ENCODE assay signal across 9 cellular contexts in the genomic region with DNA sequence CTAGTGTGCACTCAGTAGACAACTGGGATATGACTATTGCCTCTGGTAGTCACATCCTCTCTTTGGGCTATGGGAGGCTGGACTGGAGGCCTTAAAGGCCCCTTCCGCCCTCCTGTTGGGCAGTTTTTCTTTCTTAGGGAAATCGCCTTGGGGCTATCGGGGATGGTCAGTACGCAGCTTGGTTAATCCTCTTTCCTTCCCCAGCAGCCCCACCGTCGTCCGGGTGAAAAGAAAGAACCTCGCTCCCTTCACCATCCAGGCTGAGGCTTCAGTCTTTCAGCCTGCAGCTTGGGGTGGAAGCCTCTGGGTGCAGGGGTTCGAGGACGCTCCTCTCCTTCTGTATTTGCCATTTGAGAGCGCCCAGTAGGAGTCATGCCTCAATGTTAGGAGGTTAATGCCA. TPM values are rescaled to one million over a fixed set of nuclear protein-coding genes. Genes with fewer than 3 reads are reported as not detected.
DNase-seq lines count a peak whose midpoint lies in the region; ATAC-seq and TF ChIP-seq lines count a peak whose summit lies in the region.
"Had no signal": no experiment of that assay in that cellular context is flagged by ENCODE, and none has a peak within 500 bp of the region (broad histone marks: within the 10 kb centered on the region; RNA-seq: fewer than 3 reads in every experiment).

No MANE protein-coding gene starts in this region.

- H3K9me3 ChIP-seq in heart left ventricle (no peaks in the 10 kb centered on the region), transverse colon (no peaks in the 10 kb centered on the region)

- peak overlapping the region; percentile 5 for H3K18ac ChIP-seq in mesendoderm (ENCODE audit: low read length)

- H3K9ac ChIP-seq in mesendoderm (ENCODE audit: low read length) = peak overlapping the region; percentile 92

- H2BK15ac ChIP-seq in mesendoderm (replicated peaks; ENCODE audit: low read depth) = no peak overlapping the region

- DNase-seq in heart left ventricle = no peak
- DNase-seq in Right ventricle myocardium superior = no peak
- DNase-seq in mesendoderm = no peak
- DNase-seq in transverse colon = no peak
- DNase-seq in SW 1271 (lab: John Stamatoyannopoulos, UW) = no peak
- no peak for DNase-seq in kidney tubule cell (ENCODE audit: low spot score)
- DNase-seq: COR-L47 had no signal

- H3K4ac ChIP-seq in mesendoderm (ENCODE audit: low read depth, low read length) = no peak overlapping the region

- intact Hi-C loops in heart left ventricle (cut with DNase I) (loop anchor here (2.0 to 10.0 kb wide), 16 partner anchors 43 to 235 kb away; a partner anchor contains a TSS), Right ventricle myocardium superior (cut with DNase I) (loop anchor here (5.0 to 10.0 kb wide), 3 partner anchors 48 to 235 kb away; no protein-coding TSS in a partner anchor), transverse colon (cut with DNase I; ENCODE audit: low total_unique reads) (no loop called here)

- TF ChIP-seq CTCF in heart left ventricle (IDR thresholded peaks at IDR 0.05) = no peak
- TF ChIP-seq CTCF in brain (conservative IDR thresholded peaks at IDR 0.05) = no peak
- TF ChIP-seq CTCF in transverse colon (IDR thresholded peaks at IDR 0.05) = no peak

- H3K36me3 ChIP-seq in heart left ventricle (peaks cover 0 to 8% (median 0%) of the 10 kb centered on the region in 9 donors), mesendoderm (ENCODE audit: control insufficient read depth, insufficient read depth, low read length) (peaks cover 2% of the 10 kb centered on the region), transverse colon (no peaks in the 10 kb centered on the region)

- peak overlapping the region; percentile 95 for H3K56ac ChIP-seq in mesendoderm (ENCODE audit: low read length)

- peak overlapping the region; percentile 81 to 97 (median 93) for H3K27ac ChIP-seq in heart left ventricle
- H3K27ac ChIP-seq in mesendoderm (ENCODE audit: low read depth, low read length) = no peak overlapping the region
- H3K27ac ChIP-seq in transverse colon = peak overlapping the region in 1 of 4 donors; percentile 85

- 68 to 85% (median 80%) methylated on average over 11 of the region's 11 CpGs for WGBS in heart left ventricle, 4 donors
- WGBS in mesendoderm (ENCODE audit: extremely low coverage, insufficient coverage, low lambda C conversion rate) = no CpG with 5 or more reads among the region's 11 CpGs
- WGBS in transverse colon (ENCODE audit: low coverage in 1 of 2), 2 donors = 78 to 87% methylated on average over 9 to 11 of the region's 11 CpGs

- H2AK5ac ChIP-seq in mesendoderm (ENCODE audit: low read length) = no peak overlapping the region

- H2BK120ac ChIP-seq in mesendoderm (ENCODE audit: low read depth, low read length) = no peak overlapping the region

- H4K5ac ChIP-seq in mesendoderm (ENCODE audit: low read length) = no peak overlapping the region

- peaks cover 7% of the 10 kb centered on the region for H3K36me3 Mint-ChIP-seq in brain

- peaks cover 5 to 47% (median 38%) of the 10 kb centered on the region in 12 donors for H3K4me1 ChIP-seq in heart left ventricle
- peaks cover 6% of the 10 kb centered on the region for H3K4me1 ChIP-seq in mesendoderm (ENCODE audit: control insufficient read depth, low read depth, low read length)
- H3K4me1 ChIP-seq in transverse colon = peaks cover 3 to 26% (median 16%) of the 10 kb centered on the region in 4 donors

- no peak for TF ChIP-seq POLR2A in heart left ventricle (IDR thresholded peaks at IDR 0.05)
- no peak for TF ChIP-seq POLR2A in transverse colon (IDR thresholded peaks at IDR 0.05)

- peaks cover 24% of the 10 kb centered on the region for H3K79me2 ChIP-seq in mesendoderm (ENCODE audit: control insufficient read depth, insufficient read depth, low read length)

- peaks cover 13% of the 10 kb centered on the region for H3K79me1 ChIP-seq in mesendoderm (ENCODE audit: low read length)

- H3K4me3 Mint-ChIP-seq in brain = peak overlapping the region; percentile 90 to 98 (median 95)

- ATAC-seq in heart left ventricle (no peak), Right ventricle myocardium superior (ENCODE audit: poor library complexity) (no peak), HG03354 (IDR thresholded peaks at IDR 0.05; ENCODE audit: poor library complexity, severe bottlenecking, unreplicated experiment) (no peak)

- peak overlapping the region; percentile 45 for H3K4me2 ChIP-seq in mesendoderm (ENCODE audit: low read length)

- H3K27ac Mint-ChIP-seq in brain = peak overlapping the region in 4 of 5 experiments; percentile 34 to 89 (median 88)

- peaks cover 44% of the 10 kb centered on the region for H3K27me3 Mint-ChIP-seq in brain

- no peak overlapping the region for H3K23ac ChIP-seq in mesendoderm (ENCODE audit: low read length)

- no peak for TF ChIP-seq EP300 in transverse colon (IDR thresholded peaks at IDR 0.05; ENCODE audit: low read depth)

- H3K27me3 ChIP-seq in heart left ventricle = no peaks in the 10 kb centered on the region
- no peaks in the 10 kb centered on the region for H3K27me3 ChIP-seq in mesendoderm (ENCODE audit: insufficient read depth, low read length, poor library complexity)
- H3K27me3 ChIP-seq in transverse colon = no peaks in the 10 kb centered on the region

- peak overlapping the region; percentile 22 for H2BK5ac ChIP-seq in mesendoderm (ENCODE audit: low read length)

- in situ Hi-C loops in transverse colon (cut with MboI; ENCODE audit: low pct_ligation_motif_present in 1 of 4, low pct_unique_long_range_greater_than_20kb in 1 of 4, low sequenced_read_pairs in 3 of 4) = no loop called here

- H4K8ac ChIP-seq in mesendoderm (ENCODE audit: low read depth, low read length) = no peak overlapping the region

- H3K9me3 Mint-ChIP-seq in brain = peaks cover 0 to 4% (median 0%) of the 10 kb centered on the region in 5 experiments

- H3K4me1 Mint-ChIP-seq in brain = peaks cover 29% of the 10 kb centered on the region

- H3K4me3 ChIP-seq in heart left ventricle (peak overlapping the region; percentile 75 to 98 (median 84)), mesendoderm (ENCODE audit: low read length) (no peak overlapping the region), transverse colon (peak overlapping the region in 3 of 4 donors; percentile 60 to 93 (median 73))

RNA-seq across cellular contexts. Expression of a gene that starts 0.7 kb away (rescaled TPM):
- 100 to 1,000 TPM in 1 of 9 donors, 10 to 100 TPM in 8; 56.2 to 120 (median 72.5) TPM for total RNA-seq in heart left ventricle
- polyA plus RNA-seq in heart left ventricle = 10 to 100 TPM; 19.4 to 69.9 TPM
- 67.4 TPM for total RNA-seq in Right ventricle myocardium superior
- polyA plus RNA-seq in brain (ENCODE audit: insufficient read depth, low read depth, low replicate concordance) = 40.4 TPM
- 47.2 TPM for polyA plus RNA-seq in mesendoderm (2013, experiment 1 of 2)
- 46.4 TPM for polyA plus RNA-seq in mesendoderm (2013, experiment 2 of 2)
- 10 to 100 TPM; 22.4 to 50.5 (median 31.2) TPM for total RNA-seq in transverse colon
